8 cellular contexts compared by ENCODE assay signal in genomic region chr18:21599585-21600525, GRCh38. TPM values are rescaled to one million over a fixed set of nuclear protein-coding genes. Genes with fewer than 3 reads are reported as not detected.
DNase-seq lines count a peak whose midpoint lies in the region; ATAC-seq and TF ChIP-seq lines count a peak whose summit lies in the region.

No MANE protein-coding gene starts in this region.

- peak overlapping the region; percentile 99 for H3K4me3 ChIP-seq in AG04449 (ENCODE audit: low read depth, low read length)
- H3K4me3 ChIP-seq in GM08714 (ENCODE audit: low read length), result peak overlapping the region; percentile 86
- H3K4me3 ChIP-seq in HFF-Myc (replicated peaks; ENCODE audit: low read depth, low read length), result peak overlapping the region; percentile 98
- H3K4me3 ChIP-seq in fibroblast of mammary gland (ENCODE audit: control insufficient read depth, low read depth, low read length), result peak overlapping the region; percentile 80

- intact Hi-C loops in natural killer cell (cut with micrococcal nuclease), result loop anchor here (1.0 to 10.0 kb wide), 4 partner anchors 12 to 1335 kb away; partner anchors contain the start of genes ABHD3, MIB1, RBBP8 and SNRPD1

- ATAC-seq in activated T-cell treated with anti-CD3 and anti-CD28 coated beads, Interleukin-2, amount 50 U/mL, for 4 hours, result peak; percentile 68 to 70
- peak; percentile 44 to 59 (median 46) for ATAC-seq in natural killer cell

- H3K27ac Mint-ChIP-seq in natural killer cell, result peak overlapping the region; percentile 97 to 99

- H3K36me3 Mint-ChIP-seq in activated T-cell treated with anti-CD3 and anti-CD28 coated beads, Interleukin-2, amount 50 U/mL, for 4 hours (ENCODE audit: insufficient read depth), result no peaks in the 10 kb centered on the region
- H3K36me3 Mint-ChIP-seq in natural killer cell, result no peaks in the 10 kb centered on the region

- POLR2A ChIA-PET in AG04449 (lab: Yijun Ruan, JAX), result interaction anchor here (0.6 to 1.4 kb wide), 6 partner anchors 11 to 176 kb away, joined by 3 to 13 read pairs (median 4); partner anchors contain the start of genes ABHD3 and SNRPD1

- H3K9me3 Mint-ChIP-seq in activated T-cell treated with anti-CD3 and anti-CD28 coated beads, Interleukin-2, amount 50 U/mL, for 4 hours, result no peaks in the 10 kb centered on the region
- no peaks in the 10 kb centered on the region for H3K9me3 Mint-ChIP-seq in natural killer cell

- DNase-seq in AG04449 (ENCODE audit: low read depth, low spot score), result no peak
- peak; percentile 2 for DNase-seq in HFF-Myc (ENCODE audit: extremely low read depth, low read depth)
- peak; percentile 66 for DNase-seq in NAMALWA (ENCODE audit: low spot score)
- DNase-seq in activated T-cell treated with anti-CD3 and anti-CD28 coated beads, Interleukin-2, amount 50 U/mL, for 4 hours, result no peak
- no peak for DNase-seq in fibroblast of mammary gland (ENCODE audit: low read depth)
- no peak for DNase-seq in natural killer cell
- no peak for DNase-seq in NCI-H446 treated with DMSO at 0.1 percent for 48 hours (lab: John Stamatoyannopoulos, UW)

- H3K27me3 Mint-ChIP-seq in activated T-cell treated with anti-CD3 and anti-CD28 coated beads, Interleukin-2, amount 50 U/mL, for 4 hours (ENCODE audit: low read depth), result no peaks in the 10 kb centered on the region
- H3K27me3 Mint-ChIP-seq in natural killer cell (ENCODE audit: low read depth in 2 of 2), result no peaks in the 10 kb centered on the region

- TF ChIP-seq CTCF in AG04449 (IDR thresholded peaks at IDR 0.05; ENCODE audit: insufficient read depth, low read length, missing control alignments), result peak; percentile 5
- TF ChIP-seq CTCF in HFF-Myc (IDR thresholded peaks at IDR 0.05; ENCODE audit: low read depth, low read length, missing control alignments), result no peak
- no peak for TF ChIP-seq CTCF in fibroblast of mammary gland (conservative IDR thresholded peaks at IDR 0.05; ENCODE audit: control insufficient read depth, insufficient read depth, low read depth, low read length)
- no peak for TF ChIP-seq CTCF in natural killer cell (IDR thresholded peaks at IDR 0.05)

- CTCF ChIA-PET in AG04449 (lab: Yijun Ruan, JAX), result interaction anchor here (0.6 to 3.4 kb wide), 44 partner anchors 10 to 436 kb away, joined by 3 to 104 read pairs (median 5); partner anchors contain the start of genes ABHD3 and SNRPD1

- H3K4me3 Mint-ChIP-seq in activated T-cell treated with anti-CD3 and anti-CD28 coated beads, Interleukin-2, amount 50 U/mL, for 4 hours, result peak overlapping the region; percentile 97
- H3K4me3 Mint-ChIP-seq in natural killer cell, result peak overlapping the region; percentile 98

- peaks cover 37% of the 10 kb centered on the region for H3K4me1 Mint-ChIP-seq in activated T-cell treated with anti-CD3 and anti-CD28 coated beads, Interleukin-2, amount 50 U/mL, for 4 hours (ENCODE audit: low read depth)
- peaks cover 19 to 33% of the 10 kb centered on the region in 2 donors for H3K4me1 Mint-ChIP-seq in natural killer cell

RNA-seq across cellular contexts. Expression of gene ESCO1, which starts 0.6 kb away (rescaled TPM):
- total RNA-seq in activated T-cell treated with anti-CD3 and anti-CD28 coated beads, Interleukin-2, amount 50 U/mL, for 4 hours, result 10 to 100 TPM; 12.3 to 15.6 (median 14.2) TPM
- 10 to 100 TPM; 40.5 to 43.4 (median 42.8) TPM for total RNA-seq in natural killer cell

RNA-seq across cellular contexts. Expression of gene SNRPD1, which starts 12.3 kb away (rescaled TPM):
- 100 to 1,000 TPM; 181 to 207 (median 204) TPM for total RNA-seq in activated T-cell treated with anti-CD3 and anti-CD28 coated beads, Interleukin-2, amount 50 U/mL, for 4 hours
- 10 to 100 TPM; 28.0 to 33.8 (median 31.6) TPM for total RNA-seq in natural killer cell

Comparison
In these comparisons a context has a peak if more than half of its experiments do, and no peak if none do; other contexts are left out.
1. DNase-seq: peak in HFF-Myc (single experiment) and NAMALWA (single experiment); none in AG04449 (single experiment), activated T-cell treated with anti-CD3 and anti-CD28 coated beads, Interleukin-2, amount 50 U/mL, for 4 hours (single experiment), fibroblast of mammary gland (single experiment), natural killer cell (single experiment) and NCI-H446 treated with DMSO at 0.1 percent for 48 hours (single experiment).
2. RNA of gene SNRPD1, which starts 12.3 kb away (total RNA-seq): 181 to 207 TPM in activated T-cell treated with anti-CD3 and anti-CD28 coated beads, Interleukin-2, amount 50 U/mL, for 4 hours; 28.0 to 33.8 TPM in natural killer cell; every median in the first group is over 4 times any median in the second.
3. Peak in every context shown above with its lines, with median percentiles within 50 percentile points of each other: H3K4me3 ChIP-seq.